Comparison of ENCODE assay signal across 15 cellular contexts in genomic region chr12:50251619-50252300, GRCh38. TPM values are rescaled to one million over a fixed set of nuclear protein-coding genes. Genes with fewer than 3 reads are reported as not detected.
A peak's percentile ranks its signal among the peaks of the same experiment; 100 is the strongest.
DNase-seq lines count a peak whose midpoint lies in the region; ATAC-seq and TF ChIP-seq lines count a peak whose summit lies in the region.
"Had no signal": no experiment of that assay in that cellular context is flagged by ENCODE, and none has a peak within 500 bp of the region (broad histone marks: within the 10 kb centered on the region; RNA-seq: fewer than 3 reads in every experiment).

No MANE protein-coding gene starts in this region.

- H3K4me1 ChIP-seq in prostate gland (replicated peaks) (no peaks in the 10 kb centered on the region), uterus (no peaks in the 10 kb centered on the region)

- peak overlapping the region; percentile 70 to 75 for H3K27ac ChIP-seq in prostate gland
- H3K27ac ChIP-seq in uterus, result peak overlapping the region in 1 of 2 donors; percentile 36
- H3K27ac ChIP-seq: cardiac muscle cell had no signal

- TF ChIP-seq POLR2A in prostate gland (IDR thresholded peaks at IDR 0.05) (no peak), uterus (IDR thresholded peaks at IDR 0.05) (no peak)

- ATAC-seq in GM18517 (IDR thresholded peaks at IDR 0.05; ENCODE audit: unreplicated experiment), result no peak

- DNase-seq in EH (ENCODE audit: low read depth), result peak; percentile 6
- DNase-seq in HT-29 (ENCODE audit: low spot score), result peak; percentile 67
- peak; percentile 57 for DNase-seq in choroid plexus epithelial cell (ENCODE audit: low read depth)
- peak; percentile 55 for DNase-seq in prostate gland (ENCODE audit: low spot score)
- no peak for DNase-seq in NCI-H1694 (lab: John Stamatoyannopoulos, UW)
- DNase-seq in superior temporal gyrus (ENCODE audit: extremely low spot score), result no peak
- no peak for DNase-seq in uterus
- DNase-seq: erythroblast; GF-D8; Karpas-422; NCI-H2107; SK-N-SH; stimulated activated CD4-positive, alpha-beta T cell treated with anti-CD3 and anti-CD28 coated beads, Interleukin-1b, Interleukin-23, amount 100 ng/mL, for 48 hours had no signal

- intact Hi-C loops in prostate gland (cut with DNase I), result no loop called here
- intact Hi-C loops in uterus (cut with DNase I; ENCODE audit: low total_unique reads), result no loop called here

- 31% methylated on average over 6 of the region's 6 CpGs for WGBS in prostate gland

- no peaks in the 10 kb centered on the region for H3K27me3 ChIP-seq in prostate gland (replicated peaks; ENCODE audit: insufficient read depth)
- no peaks in the 10 kb centered on the region for H3K27me3 ChIP-seq in uterus
- H3K27me3 ChIP-seq: cardiac muscle cell had no signal

- H3K36me3 ChIP-seq in prostate gland (no peaks in the 10 kb centered on the region), uterus (no peaks in the 10 kb centered on the region)
- H3K36me3 ChIP-seq: cardiac muscle cell had no signal

- no peak for TF ChIP-seq CTCF in choroid plexus epithelial cell (conservative IDR thresholded peaks at IDR 0.05; ENCODE audit: low read depth, low read length)
- TF ChIP-seq CTCF in prostate gland (IDR thresholded peaks at IDR 0.05), result no peak
- no peak for TF ChIP-seq CTCF in uterus (IDR thresholded peaks at IDR 0.05)

- no peak overlapping the region for H3K4me3 ChIP-seq in choroid plexus epithelial cell (ENCODE audit: low read depth, low read length)
- no peak overlapping the region for H3K4me3 ChIP-seq in prostate gland
- H3K4me3 ChIP-seq in uterus, result no peak overlapping the region
- H3K4me3 ChIP-seq: cardiac muscle cell had no signal

- H3K9me3 ChIP-seq in prostate gland, result no peaks in the 10 kb centered on the region
- no peaks in the 10 kb centered on the region for H3K9me3 ChIP-seq in uterus
- H3K9me3 ChIP-seq: SK-N-SH had no signal

RNA-seq across cellular contexts. Expression of gene LIMA1, which starts 31.6 kb away (rescaled TPM):
- total RNA-seq in HT-29 (2014; rRNA removed; shearing (Covaris generic)), result 81.4 and 91.1 TPM in 2 replicates
- total RNA-seq in prostate gland, result 10 to 100 TPM; 66.7 to 94.2 TPM
- 100 to 1,000 TPM in 2 of 4 donors, 10 to 100 TPM in 2; 85.0 to 140 (median 116) TPM for total RNA-seq in uterus

Comparison
In these comparisons a context has a peak if more than half of its experiments do, and no peak if none do; other contexts are left out.
1. DNase-seq: peak in EH (single experiment), HT-29 (single experiment), choroid plexus epithelial cell (single experiment) and prostate gland (single experiment); none in NCI-H1694 (single experiment), superior temporal gyrus (single experiment) and uterus (0 of 2).